ENCODE assay signal across 28 cellular contexts in the genomic region with DNA sequence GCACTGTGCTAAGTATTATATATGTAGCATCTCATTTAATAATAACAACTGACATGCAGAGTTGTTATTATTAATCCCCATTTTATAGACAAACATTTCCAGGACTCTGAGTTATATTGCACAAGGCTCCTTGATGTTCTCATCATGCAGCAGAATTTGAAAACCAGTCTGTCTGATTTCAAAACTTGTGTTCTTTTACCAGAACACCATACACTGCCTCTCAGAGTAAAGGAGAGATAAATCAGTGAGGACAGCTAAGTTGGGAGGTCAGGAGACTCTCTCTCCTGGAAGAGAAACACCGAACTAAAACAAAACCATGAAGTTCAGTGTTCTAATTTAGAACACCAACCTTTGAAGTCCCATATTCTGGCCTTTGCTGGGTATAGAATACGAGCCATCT.
"Had no signal": no experiment of that assay in that cellular context is flagged by ENCODE, and none has a peak within 500 bp of the region (broad histone marks: within the 10 kb centered on the region; RNA-seq: fewer than 3 reads in every experiment).

No MANE protein-coding gene starts in this region.

- H3K4me1 ChIP-seq: breast epithelium, colonic mucosa had no signal

- H3K36me3 Mint-ChIP-seq: activated CD4-positive, alpha-beta memory T cell treated with anti-CD3 and anti-CD28 coated beads for 36 hours; activated naive CD4-positive, alpha-beta T cell treated with anti-CD3 and anti-CD28 coated beads, Interleukin-2, amount 10 ng/mL, durations not matched to agents 7 days and 5 days; activated naive CD8-positive, alpha-beta T cell treated with anti-CD3 and anti-CD28 coated beads, Interleukin-2, amount 10 ng/mL, durations not matched to agents 7 days and 5 days had no signal

- FAIRE-seq: endometrium, urothelium cell line had no signal

- H3K9me3 ChIP-seq: breast epithelium, colonic mucosa, left ventricle myocardium inferior had no signal

- H3K27ac Mint-ChIP-seq: activated CD4-positive, alpha-beta memory T cell treated with anti-CD3 and anti-CD28 coated beads for 36 hours; activated CD4-positive, alpha-beta T cell treated with anti-CD3 and anti-CD28 coated beads, Interleukin-2, amount 10 ng/mL, durations not matched to agents 24 days and 14 days; activated naive CD4-positive, alpha-beta T cell treated with anti-CD3 and anti-CD28 coated beads, Interleukin-2, amount 10 ng/mL, durations not matched to agents 7 days and 5 days; activated naive CD8-positive, alpha-beta T cell treated with anti-CD3 and anti-CD28 coated beads, Interleukin-2, amount 10 ng/mL, durations not matched to agents 7 days and 5 days; activated T-cell treated with anti-CD3 and anti-CD28 coated beads, Interleukin-2, amount 50 U/mL, for 24 hours; progenitor cell of endocrine pancreas; T-helper 17 cell had no signal

- DNase-seq: activated CD4-positive, alpha-beta memory T cell treated with anti-CD3 and anti-CD28 coated beads for 36 hours; activated CD4-positive, alpha-beta T cell treated with anti-CD3 and anti-CD28 coated beads, Interleukin-2, amount 10 ng/mL, durations not matched to agents 24 days and 14 days; activated CD4-positive, CD25-positive, alpha-beta regulatory T cell treated with anti-CD3 and anti-CD28 coated beads, Interleukin-2, amount 50 U/mL, for 72 hours; activated CD8-positive, alpha-beta memory T cell treated with anti-CD3 and anti-CD28 coated beads, Interleukin-2, amount 50 U/mL, for 4 hours; activated gamma-delta T cell; activated naive CD4-positive, alpha-beta T cell treated with anti-CD3 and anti-CD28 coated beads, Interleukin-2, amount 10 ng/mL, durations not matched to agents 7 days and 5 days; activated naive CD8-positive, alpha-beta T cell treated with anti-CD3 and anti-CD28 coated beads, Interleukin-2, amount 10 ng/mL, durations not matched to agents 7 days and 5 days; activated T-cell treated with anti-CD3 and anti-CD28 coated beads, Interleukin-2, amount 50 U/mL, for 24 hours; amygdala; central memory CD4-positive, alpha-beta T cell; colonic mucosa; effector CD8-positive, alpha-beta T cell; foreskin fibroblast; islet precursor cell; left ventricle myocardium inferior; retina; stimulated activated CD4-positive, alpha-beta T cell treated with anti-CD3 and anti-CD28 coated beads, Interleukin-15, amount 100 ng/mL, for 24 hours; stimulated activated CD4-positive, alpha-beta T cell treated with anti-CD3 and anti-CD28 coated beads, Interleukin-2, amount 100 ng/mL, for 24 hours; stimulated activated naive CD4-positive, alpha-beta T cell; T-helper 17 cell; trophoblast cell had no signal

- H3K36me3 ChIP-seq: breast epithelium, colonic mucosa, left ventricle myocardium inferior had no signal

- H3K27me3 ChIP-seq: breast epithelium, colonic mucosa had no signal

- H3K4me3 ChIP-seq: breast epithelium, colonic mucosa, left ventricle myocardium inferior, lung had no signal

- H3K9me3 Mint-ChIP-seq: activated CD4-positive, alpha-beta memory T cell treated with anti-CD3 and anti-CD28 coated beads for 36 hours; activated CD4-positive, alpha-beta T cell treated with anti-CD3 and anti-CD28 coated beads, Interleukin-2, amount 10 ng/mL, durations not matched to agents 24 days and 14 days; activated naive CD4-positive, alpha-beta T cell treated with anti-CD3 and anti-CD28 coated beads, Interleukin-2, amount 10 ng/mL, durations not matched to agents 7 days and 5 days; activated naive CD8-positive, alpha-beta T cell treated with anti-CD3 and anti-CD28 coated beads, Interleukin-2, amount 10 ng/mL, durations not matched to agents 7 days and 5 days; activated T-cell treated with anti-CD3 and anti-CD28 coated beads, Interleukin-2, amount 50 U/mL, for 24 hours; nephron had no signal

- H3K27ac ChIP-seq: breast epithelium, colonic mucosa, left ventricle myocardium inferior had no signal

- ATAC-seq: sciatic nerve, T-helper 17 cell had no signal

- H3K4me3 Mint-ChIP-seq: activated CD4-positive, alpha-beta memory T cell treated with anti-CD3 and anti-CD28 coated beads for 36 hours; activated CD4-positive, alpha-beta T cell treated with anti-CD3 and anti-CD28 coated beads, Interleukin-2, amount 10 ng/mL, durations not matched to agents 24 days and 14 days; activated naive CD4-positive, alpha-beta T cell treated with anti-CD3 and anti-CD28 coated beads, Interleukin-2, amount 10 ng/mL, durations not matched to agents 7 days and 5 days; activated naive CD8-positive, alpha-beta T cell treated with anti-CD3 and anti-CD28 coated beads, Interleukin-2, amount 10 ng/mL, durations not matched to agents 7 days and 5 days; activated T-cell treated with anti-CD3 and anti-CD28 coated beads, Interleukin-2, amount 50 U/mL, for 24 hours; nephron; T-helper 17 cell had no signal

- H3K4me1 Mint-ChIP-seq: T-helper 17 cell had no signal
